Comparison of ENCODE assay signal across 8 cellular contexts in the genomic region with DNA sequence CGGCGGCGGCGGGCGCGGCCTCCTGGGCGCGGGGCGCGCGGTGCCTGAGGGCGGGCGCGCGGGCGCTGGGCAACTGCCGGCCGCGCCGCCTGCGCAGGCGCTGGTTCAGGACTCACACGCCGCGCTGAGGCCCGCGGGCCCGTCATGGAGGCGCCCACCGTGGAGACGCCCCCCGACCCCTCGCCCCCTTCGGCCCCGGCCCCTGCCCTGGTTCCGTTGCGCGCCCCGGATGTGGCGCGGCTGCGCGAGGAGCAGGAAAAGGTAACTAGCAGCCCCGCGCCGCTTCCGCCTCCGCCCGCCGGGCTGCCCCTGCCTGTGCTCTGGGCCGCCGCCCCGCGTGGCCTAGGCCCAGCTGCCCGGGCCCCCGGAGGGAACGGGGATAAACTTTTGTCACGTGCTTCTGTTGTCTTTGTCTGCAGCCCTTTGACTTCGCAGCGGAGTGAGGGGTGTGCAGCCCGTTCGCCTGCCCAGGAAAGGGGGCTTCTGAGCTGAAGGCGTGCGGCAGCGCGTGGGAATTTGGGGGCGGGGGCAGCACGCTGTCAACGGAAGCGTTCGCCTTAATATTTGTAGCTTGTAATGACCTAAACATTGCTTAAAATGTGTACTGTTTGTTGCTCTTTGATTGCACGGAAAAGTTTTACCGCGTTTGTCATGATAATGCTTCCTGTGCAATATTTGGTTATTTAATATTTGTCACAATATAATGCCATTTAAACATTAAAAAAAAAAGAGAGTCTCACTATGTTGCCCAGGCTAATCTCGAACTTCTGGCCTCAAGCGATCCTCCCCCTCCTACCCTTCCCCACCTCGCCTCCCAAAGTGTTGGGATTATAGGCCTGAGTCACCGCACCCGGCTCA. TPM values are rescaled to one million over a fixed set of nuclear protein-coding genes. Genes with fewer than 3 reads are reported as not detected.
DNase-seq lines count a peak whose midpoint lies in the region; TF ChIP-seq lines count a peak whose summit lies in the region.

No MANE protein-coding gene starts in this region.

- no peak overlapping the region for H2BK5ac ChIP-seq in H9 (ENCODE audit: insufficient read length, low read length)

- no peaks in the 10 kb centered on the region for H3K23me2 ChIP-seq in H9 (ENCODE audit: insufficient read length, low read depth, low read length, poor library complexity, severe bottlenecking)

- no peak overlapping the region for H2AFZ ChIP-seq in H9 (ENCODE audit: low read length)

- no peak overlapping the region for H3T11ph ChIP-seq in H9 (ENCODE audit: low read length)

- H4K8ac ChIP-seq in H9 (replicated peaks; ENCODE audit: insufficient read length, low read depth, low read length), result no peak overlapping the region

- no peak overlapping the region for H3K4ac ChIP-seq in H9 (ENCODE audit: low read depth, low read length)

- no peaks in the 10 kb centered on the region for H4K20me1 ChIP-seq in H9 (ENCODE audit: control insufficient read depth, insufficient read depth, insufficient read length)

- H3K9me3 ChIP-seq in H9 (ENCODE audit: control insufficient read depth, low read depth, low read length) (no peaks in the 10 kb centered on the region), skeletal muscle satellite cell (replicated peaks; ENCODE audit: low read length) (no peaks in the 10 kb centered on the region)

- H3K4me3 Mint-ChIP-seq in H9, result peak overlapping the region; percentile 97 to 98

- WGBS in H9 (ENCODE audit: extremely low coverage, insufficient read length, low lambda C conversion rate), result no CpG with 5 or more reads among the region's 79 CpGs

- H3K4me1 ChIP-seq in H9 (ENCODE audit: insufficient read depth, low read length) (no peaks in the 10 kb centered on the region; the same call in 1 of the 2 replicates), skeletal muscle satellite cell (ENCODE audit: control insufficient read depth, insufficient read depth, low read length) (peaks cover 21% of the 10 kb centered on the region)

- H2BK20ac ChIP-seq in H9 (ENCODE audit: low read depth, low read length, poor library complexity, severe bottlenecking), result no peak overlapping the region

- H3K23ac ChIP-seq in H9 (ENCODE audit: insufficient read length, low read depth, low read length), result no peak overlapping the region

- no peak overlapping the region for H4K5ac ChIP-seq in H9 (ENCODE audit: insufficient read length, low read depth, low read length)

- H3K56ac ChIP-seq in H9 (ENCODE audit: insufficient read length, low read depth, low read length), result no peak overlapping the region

- POLR2A ChIA-PET in GM10248 (lab: Yijun Ruan, JAX), result no interaction called here

- no peak overlapping the region for H3K27ac ChIP-seq in H9 (ENCODE audit: insufficient read length, low read depth, low read length)

- no peaks in the 10 kb centered on the region for H3K79me1 ChIP-seq in H9 (ENCODE audit: insufficient read depth, low read depth, low read length, poor library complexity, severe bottlenecking)

- H3K36me3 Mint-ChIP-seq in H9 (ENCODE audit: insufficient read depth in 1 of 3, low read depth in 3 of 3), result peaks cover under 1 to 9% (median 6%) of the 10 kb centered on the region in 3 experiments; a peak in 6 of 7 replicates

- H3K36me3 ChIP-seq in skeletal muscle satellite cell (ENCODE audit: insufficient read depth, low read length), result no peaks in the 10 kb centered on the region

- DNase-seq in GM10248 (ENCODE audit: extremely low spot score), result peak; percentile 80
- DNase-seq in H9, result peak; percentile 59
- peak; percentile 46 for DNase-seq in M059J (ENCODE audit: low read depth)
- DNase-seq in T-helper 2 cell, result peak; percentile 54 to 90 (median 66)
- DNase-seq in amygdala (lab: John Stamatoyannopoulos, UW), result peak in 29 of 56 donors; percentile 28 to 76 (median 47)
- peak in 30 of 51 donors; percentile 5 to 79 (median 61) for DNase-seq in hypothalamus (lab: John Stamatoyannopoulos, UW)
- DNase-seq in inferior parietal cortex (ENCODE audit: extremely low spot score), result no peak

- peaks cover 23 to 29% of the 10 kb centered on the region in 2 experiments for H3K4me1 Mint-ChIP-seq in H9

- no peak overlapping the region for H3K18ac ChIP-seq in H9 (ENCODE audit: insufficient read length, low read depth, low read length)

- no peak overlapping the region for H2BK12ac ChIP-seq in H9 (ENCODE audit: insufficient read length, low read depth, low read length)

- H3K14ac ChIP-seq in H9 (ENCODE audit: insufficient read depth, low read length), result peak overlapping the region; percentile 27; the same call in 1 of the 2 replicates

- H3K4me3 ChIP-seq in skeletal muscle satellite cell (ENCODE audit: low read length), result peak overlapping the region; percentile 88

- H3K9me3 Mint-ChIP-seq in H9, result peaks cover 0 to 12% of the 10 kb centered on the region in 2 experiments; a peak in 3 of 5 replicates

- CTCF ChIA-PET in GM10248 (lab: Yijun Ruan, JAX), result interaction anchor here (0.8 to 1.5 kb wide), 4 partner anchors 15 to 183 kb away, joined by 3 to 6 read pairs (median 4); no protein-coding TSS in a partner anchor

- H4K91ac ChIP-seq in H9 (ENCODE audit: insufficient read length, low read depth, low read length), result no peak overlapping the region

- no peak for TF ChIP-seq CTCF in GM10248 (IDR thresholded peaks at IDR 0.05; ENCODE audit: control extremely low read depth, extremely low read depth, low read depth, missing control alignments)
- no peak for TF ChIP-seq CTCF in H9 (conservative IDR thresholded peaks at IDR 0.05)

- peaks cover 27% of the 10 kb centered on the region for H3K27me3 Mint-ChIP-seq in H9 (ENCODE audit: low read depth)

- peak overlapping the region; percentile 70 for H3K4me2 ChIP-seq in H9 (ENCODE audit: insufficient read depth, insufficient read length, low read length)
- peak overlapping the region; percentile 84 for H3K4me2 ChIP-seq in skeletal muscle satellite cell (ENCODE audit: low read length)

- no peak overlapping the region for H2BK120ac ChIP-seq in H9 (ENCODE audit: low read depth, low read length, poor library complexity, severe bottlenecking)

- H3K27me3 ChIP-seq in H9 (ENCODE audit: insufficient read depth, low read length) (no peaks in the 10 kb centered on the region; the same call in 1 of the 2 replicates), skeletal muscle satellite cell (ENCODE audit: control insufficient read depth, insufficient read depth, low read length) (no peaks in the 10 kb centered on the region)

- H3K79me2 ChIP-seq in H9 (ENCODE audit: insufficient read depth, low read length), result peaks cover 33% of the 10 kb centered on the region; the same call in 1 of the 2 replicates

- peak overlapping the region; percentile 67 to 98 (median 90); a peak in 5 of 7 replicates for H3K27ac Mint-ChIP-seq in H9

- no peak overlapping the region for H2AK5ac ChIP-seq in H9 (ENCODE audit: insufficient read length, low read length)

- H3K9ac ChIP-seq in H9 (ENCODE audit: extremely low read depth, insufficient read length, low read length), result peak overlapping the region; percentile 72
- peak overlapping the region; percentile 83 for H3K9ac ChIP-seq in skeletal muscle satellite cell (ENCODE audit: low read depth, low read length)

- no peak overlapping the region for H2BK15ac ChIP-seq in H9 (ENCODE audit: low read depth, low read length)

RNA-seq across cellular contexts. Expression of gene URI1, which starts 0.6 kb away (rescaled TPM):
- total RNA-seq in H9 (2021), result 51.1 and 54.3 TPM in 2 replicates
- total RNA-seq in M059J (2014; rRNA removed; shearing (Covaris generic)), result 42.7 and 63.0 TPM in 2 replicates
- total RNA-seq in skeletal muscle satellite cell (2012; rRNA removed), result 52.6 and 80.9 TPM in 2 replicates
